Comparison of ENCODE assay signal across 18 cellular contexts in genomic region chr5:72412283-72413055, GRCh38.
DNase-seq lines count a peak whose midpoint lies in the region; ATAC-seq and TF ChIP-seq lines count a peak whose summit lies in the region.
"Had no signal": no experiment of that assay in that cellular context is flagged by ENCODE, and none has a peak within 500 bp of the region (broad histone marks: within the 10 kb centered on the region; RNA-seq: fewer than 3 reads in every experiment).

No MANE protein-coding gene starts in this region.

- H3K4me3 ChIP-seq in GM12865 (ENCODE audit: low read depth, low read length), result no peak overlapping the region
- no peak overlapping the region for H3K4me3 ChIP-seq in SK-N-SH (ENCODE audit: low read depth in 2 of 2, low read length in 1 of 2)
- H3K4me3 ChIP-seq in fibroblast of mammary gland (ENCODE audit: control insufficient read depth, low read depth, low read length), result no peak overlapping the region
- H3K4me3 ChIP-seq in skeletal muscle satellite cell (ENCODE audit: low read length), result no peak overlapping the region
- H3K4me3 ChIP-seq: Peyer's patch, psoas muscle, suprapubic skin had no signal

- CTCF ChIA-PET in SK-N-SH (lab: Yijun Ruan, JAX), result interaction anchor here (1.0 kb wide), 1 partner anchor 68 kb away, joined by 3 read pairs; no protein-coding TSS in a partner anchor

- peak overlapping the region; percentile 49; the same call in 1 of the 2 replicates for H2AFZ ChIP-seq in SK-N-SH (ENCODE audit: low read depth)

- TF ChIP-seq EP300 in SK-N-SH (IDR thresholded peaks at IDR 0.05; ENCODE audit: borderline replicate concordance in 1 of 2, low read depth in 1 of 2, low read length in 1 of 2), result peak in 1 of 2 experiments; percentile 36; a peak in 1 of 4 replicates

- ATAC-seq in HG02571 (IDR thresholded peaks at IDR 0.05; ENCODE audit: unreplicated experiment), result no peak
- ATAC-seq: activated naive CD4-positive, alpha-beta T cell treated with anti-CD3 and anti-CD28 coated beads, Interleukin-2, amount 50 U/mL, for 72 hours; CD8-positive, alpha-beta T cell; left colon; psoas muscle had no signal

- TF ChIP-seq CTCF in GM12865 (IDR thresholded peaks at IDR 0.05; ENCODE audit: insufficient read depth, low read depth, low read length, missing control alignments) (peak; percentile 5), SK-N-SH (IDR thresholded peaks at IDR 0.05) (peak; percentile 45; the same call in 1 of the 2 replicates), fibroblast of mammary gland (conservative IDR thresholded peaks at IDR 0.05; ENCODE audit: control insufficient read depth, insufficient read depth, low read depth, low read length) (peak; percentile 13)

- peaks cover 6% of the 10 kb centered on the region for H3F3A ChIP-seq in SK-N-SH (replicated peaks; ENCODE audit: insufficient read depth)

- H3K9ac ChIP-seq in SK-N-SH, result no peak overlapping the region
- H3K9ac ChIP-seq in skeletal muscle satellite cell (ENCODE audit: low read depth, low read length), result peak overlapping the region; percentile 70

- H3K9me3 ChIP-seq in SK-N-SH (no peaks in the 10 kb centered on the region), skeletal muscle satellite cell (replicated peaks; ENCODE audit: low read length) (no peaks in the 10 kb centered on the region)
- H3K9me3 ChIP-seq: Peyer's patch, psoas muscle, suprapubic skin had no signal

- H3K36me3 ChIP-seq in SK-N-SH (replicated peaks in 1 of 2; ENCODE audit: control insufficient read depth in 1 of 2, insufficient read depth in 2 of 2, low read length in 1 of 2), result no peaks in the 10 kb centered on the region
- H3K36me3 ChIP-seq in skeletal muscle satellite cell (ENCODE audit: insufficient read depth, low read length), result no peaks in the 10 kb centered on the region
- H3K36me3 ChIP-seq: Peyer's patch, suprapubic skin had no signal

- peak overlapping the region; percentile 27; the same call in 1 of the 2 replicates for H3K4me2 ChIP-seq in SK-N-SH
- no peak overlapping the region for H3K4me2 ChIP-seq in skeletal muscle satellite cell (ENCODE audit: low read length)

- TF ChIP-seq RAD21 in SK-N-SH (IDR thresholded peaks at IDR 0.05; ENCODE audit: low read length), result no peak; the same call in 1 of the 2 replicates

- no peaks in the 10 kb centered on the region for H4K20me1 ChIP-seq in SK-N-SH (ENCODE audit: insufficient read depth)

- H3K9me2 ChIP-seq in SK-N-SH, result no peaks in the 10 kb centered on the region

- H3K27me3 ChIP-seq in SK-N-SH (ENCODE audit: insufficient read depth) (no peaks in the 10 kb centered on the region), skeletal muscle satellite cell (ENCODE audit: control insufficient read depth, insufficient read depth, low read length) (no peaks in the 10 kb centered on the region)
- H3K27me3 ChIP-seq: Peyer's patch, suprapubic skin had no signal

- POLR2A ChIA-PET in SK-N-SH (lab: Yijun Ruan, JAX), result no interaction called here

- H3K4me1 ChIP-seq in SK-N-SH (ENCODE audit: control insufficient read depth in 1 of 2, insufficient read depth in 2 of 2, low read depth in 1 of 2, low read length in 1 of 2) (peaks cover 0 to 15% of the 10 kb centered on the region in 2 experiments; a peak in 1 of 4 replicates), skeletal muscle satellite cell (ENCODE audit: control insufficient read depth, insufficient read depth, low read length) (peaks cover 28% of the 10 kb centered on the region)
- H3K4me1 ChIP-seq: Peyer's patch had no signal

- WGBS in SK-N-SH (ENCODE audit: low lambda C conversion rate), result 68% methylated on average over 4 of the region's 4 CpGs

- peak overlapping the region in 1 of 2 experiments; percentile 4; a peak in 3 of 4 replicates for H3K27ac ChIP-seq in SK-N-SH (ENCODE audit: low read depth in 2 of 2, low read length in 1 of 2)
- H3K27ac ChIP-seq: Peyer's patch, psoas muscle, suprapubic skin had no signal

- no peak for DNase-seq in GM12865 (ENCODE audit: low read depth)
- no peak for DNase-seq in SK-N-SH
- peak; percentile 27 for DNase-seq in fibroblast of mammary gland (ENCODE audit: low read depth)
- no peak for DNase-seq in activated CD8-positive, alpha-beta memory T cell treated with anti-CD3 and anti-CD28 coated beads, Interleukin-2, amount 50 U/mL, for 48 hours
- DNase-seq in DMS79 (lab: John Stamatoyannopoulos, UW), result no peak
- DNase-seq: activated CD4-positive, alpha-beta T cell treated with anti-CD3 and anti-CD28 coated beads for 1 hour; CD8-positive, alpha-beta T cell; cerebellar nuclear complex; hippocampal formation; left colon; NCI-H1436 treated with DMSO at 0.1 percent for 48 hours; NCI-H526; Peyer's patch; psoas muscle had no signal

- no peaks in the 10 kb centered on the region for H3K79me2 ChIP-seq in SK-N-SH (ENCODE audit: insufficient read depth)

TF ChIP-seq in SK-N-SH, 30 proteins besides CTCF, POLR2A, EP300 and RAD21 (continues in another document):
- no peak; the same call in 1 of the 2 replicates for TF ChIP-seq PBX3 (IDR thresholded peaks at IDR 0.05)
- TF ChIP-seq TCF12 (IDR thresholded peaks at IDR 0.05), result peak; percentile 27; the same call in 1 of the 2 replicates
- TF ChIP-seq REST (IDR thresholded peaks at IDR 0.05; ENCODE audit: low read depth, low read length), result no peak
- no peak for TF ChIP-seq USF2 (IDR thresholded peaks at IDR 0.05; ENCODE audit: borderline replicate concordance, low read depth, low read length)
- peak; percentile 7; the same call in 1 of the 2 replicates for TF ChIP-seq FOSL2 (IDR thresholded peaks at IDR 0.05; ENCODE audit: borderline replicate concordance, low read depth)
- TF ChIP-seq CHD2 (IDR thresholded peaks at IDR 0.05; ENCODE audit: low read length, partially characterized antibody), result no peak
- no peak for TF ChIP-seq POLR2AphosphoS5 (IDR thresholded peaks at IDR 0.05; ENCODE audit: low read depth, low read length)
- no peak for TF ChIP-seq YY1 (IDR thresholded peaks at IDR 0.05; ENCODE audit: low read depth)
- TF ChIP-seq MEF2A (IDR thresholded peaks at IDR 0.05; ENCODE audit: borderline replicate concordance, low read depth), result 0 out of 2 replicates have a peak, but pooled peaks have one; percentile 8
- TF ChIP-seq USF1 (IDR thresholded peaks at IDR 0.05; ENCODE audit: borderline replicate concordance, low read depth), result no peak
- TF ChIP-seq RXRA (IDR thresholded peaks at IDR 0.05; ENCODE audit: borderline replicate concordance, low read depth), result no peak
- no peak for TF ChIP-seq ELF1 (IDR thresholded peaks at IDR 0.05)
- no peak for TF ChIP-seq RCOR1 (IDR thresholded peaks at IDR 0.05; ENCODE audit: low read length)
- no peak for TF ChIP-seq TAF1 (IDR thresholded peaks at IDR 0.05; ENCODE audit: borderline replicate concordance, low read depth, low read length)
- 0 out of 2 replicates have a peak, but pooled peaks have one; percentile 5 for TF ChIP-seq NFIC (IDR thresholded peaks at IDR 0.05; ENCODE audit: borderline replicate concordance)
- TF ChIP-seq GABPA (IDR thresholded peaks at IDR 0.05; ENCODE audit: low read depth), result no peak
